In the genomic region with DNA sequence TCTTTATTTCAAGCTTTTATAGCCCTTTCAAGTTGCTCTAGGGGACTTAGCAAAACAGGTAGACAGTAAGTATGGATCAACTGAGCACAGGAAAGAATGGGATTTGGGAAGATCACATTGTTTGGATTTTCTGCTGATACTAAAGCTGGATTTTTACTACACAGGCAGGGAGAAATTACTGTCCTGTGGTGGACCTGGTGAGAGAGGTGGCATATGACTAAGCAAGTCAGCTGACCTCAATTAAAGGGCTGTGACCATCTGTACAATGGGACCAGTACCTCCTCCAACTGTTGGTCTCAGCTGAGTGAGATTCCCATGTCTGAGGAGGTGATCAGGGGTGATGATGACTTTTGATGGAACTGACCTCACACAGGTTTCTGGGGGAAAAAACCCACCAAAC, we compare ENCODE assay signal across 14 cellular contexts. TPM values are rescaled to one million over a fixed set of nuclear protein-coding genes. Genes with fewer than 3 reads are reported as not detected.
DNase-seq lines count a peak whose midpoint lies in the region; ATAC-seq, FAIRE-seq and TF ChIP-seq lines count a peak whose summit lies in the region.
"Had no signal": no experiment of that assay in that cellular context is flagged by ENCODE, and none has a peak within 500 bp of the region (broad histone marks: within the 10 kb centered on the region; RNA-seq: fewer than 3 reads in every experiment).

No MANE protein-coding gene starts in this region.

- intact Hi-C loops in HepG2 (cut with micrococcal nuclease; ENCODE audit: unreplicated experiment) (no loop called here), right lobe of liver (cut with DNase I) (no loop called here)

- POLR2A ChIA-PET in HepG2 (lab: Yijun Ruan, JAX) = interaction anchor here (1.2 kb wide), 1 partner anchor 28 kb away, joined by 5 read pairs; a partner anchor contains a TSS

- H3K9me3 Mint-ChIP-seq in memory B cell = no peaks in the 10 kb centered on the region
- H3K9me3 Mint-ChIP-seq: GM23338 had no signal

- H3K4me1 Mint-ChIP-seq in memory B cell = peaks cover 46% of the 10 kb centered on the region

- H4K20me1 ChIP-seq in HepG2 (ENCODE audit: insufficient read depth, low read length) = peaks cover 34% of the 10 kb centered on the region

- no peak overlapping the region for H3K4me2 ChIP-seq in HepG2 (ENCODE audit: low read depth, low read length)
- H3K4me2 ChIP-seq: GM23338 had no signal

- in situ Hi-C loops in HepG2 (cut with HindIII; ENCODE audit: extremely low pct_ligation_motif_present, low pct_unique_long_range_greater_than_20kb) (no loop called here), ACHN (cut with HindIII; ENCODE audit: low pct_ligation_motif_present, low pct_unique_long_range_greater_than_20kb, low sequenced_read_pairs) (no loop called here)

- no peak overlapping the region for H3K4me3 Mint-ChIP-seq in memory B cell
- H3K4me3 Mint-ChIP-seq: GM23338 had no signal

- H3K27ac ChIP-seq in HepG2 (ENCODE audit: extremely low read length, insufficient read depth, low read length) (peak overlapping the region; percentile 14), right lobe of liver (peak overlapping the region in 1 of 3 donors; percentile 97)
- H3K27ac ChIP-seq: VCaP had no signal

- no peak for DNase-seq in HepG2 (ENCODE audit: low spot score)
- no peak for DNase-seq in right lobe of liver
- peak; percentile 24 for DNase-seq in RCC 7860 (ENCODE audit: low spot score)
- DNase-seq in memory B cell (ENCODE audit: low spot score in 2 of 2) = no peak
- DNase-seq in NCI-H128 (lab: John Stamatoyannopoulos, UW; ENCODE audit: unreplicated experiment) = no peak
- no peak for DNase-seq in HK-2 (ENCODE audit: unreplicated experiment)
- no peak for DNase-seq in NCI-H2029 (lab: John Stamatoyannopoulos, UW)
- no peak for DNase-seq in ACHN
- DNase-seq: activated T-cell treated with anti-CD3 and anti-CD28 coated beads, Interleukin-2, amount 50 U/mL, for 48 hours; NCI-H2107; upper lobe of left lung had no signal

- H3K36me3 ChIP-seq in HepG2 (replicated peaks in 1 of 2; ENCODE audit: control insufficient read depth in 1 of 2, insufficient read depth in 2 of 2, low read length in 2 of 2) (peaks cover 0 to 7% of the 10 kb centered on the region in 2 experiments; a peak in 1 of 5 replicates), right lobe of liver (no peaks in the 10 kb centered on the region)
- H3K36me3 ChIP-seq: breast epithelium, upper lobe of left lung had no signal

- peaks cover 1% of the 10 kb centered on the region for H3K36me3 Mint-ChIP-seq in memory B cell

- TF ChIP-seq RAD21 in HepG2 (CRISPR knock-in tag; IDR thresholded peaks at IDR 0.05) = no peak

- H2AFZ ChIP-seq in HepG2 (ENCODE audit: low read length) = no peak overlapping the region
- H2AFZ ChIP-seq: GM23338 had no signal

- BruUV-seq in HepG2 (replicated peaks; lab: Mats Ljungman, UMichigan) = no TSS peak

- no peak for FAIRE-seq in HepG2 (lab: Jason Lieb, UNC)
- no peak for FAIRE-seq in RCC 7860 (lab: Jason Lieb, UNC)

- H3K9me3 ChIP-seq in HepG2 (ENCODE audit: low read length) (no peaks in the 10 kb centered on the region), right lobe of liver (no peaks in the 10 kb centered on the region)
- H3K9me3 ChIP-seq: breast epithelium, upper lobe of left lung had no signal

- peaks cover 100% of the 10 kb centered on the region for H3K4me1 ChIP-seq in HepG2 (ENCODE audit: insufficient read depth, low read length)
- H3K4me1 ChIP-seq in right lobe of liver = peaks cover 0 to 81% (median 15%) of the 10 kb centered on the region in 4 donors
- H3K4me1 ChIP-seq: breast epithelium had no signal

- CTCF ChIA-PET in HepG2 (lab: Yijun Ruan, JAX; ENCODE audit: low intra/inter-chr PET ratio, low total read pairs) = no interaction called here

- peaks cover 93% of the 10 kb centered on the region for H3K79me2 ChIP-seq in HepG2 (ENCODE audit: insufficient read depth, low read length)

- H3K27ac Mint-ChIP-seq in memory B cell = peak overlapping the region; percentile 98
- H3K27ac Mint-ChIP-seq: GM23338 had no signal

- no peaks in the 10 kb centered on the region for H3K27me3 Mint-ChIP-seq in memory B cell

- TF ChIP-seq POLR2A in HepG2 (IDR thresholded peaks at IDR 0.05; ENCODE audit: insufficient read depth in 1 of 2, low read depth in 2 of 2, low read length in 2 of 2) (no peak), right lobe of liver (IDR thresholded peaks at IDR 0.05) (no peak)

- H3K27me3 ChIP-seq in HepG2 (ENCODE audit: control insufficient read depth in 1 of 2, insufficient read depth in 2 of 2, low read length in 2 of 2) (no peaks in the 10 kb centered on the region), right lobe of liver (no peaks in the 10 kb centered on the region)
- H3K27me3 ChIP-seq: breast epithelium, upper lobe of left lung had no signal

- TF ChIP-seq EP300 in HepG2 (IDR thresholded peaks at IDR 0.05; ENCODE audit: low read depth in 2 of 2, low read length in 2 of 2) (no peak), HepG2 (CRISPR knock-in tag; IDR thresholded peaks at IDR 0.05; ENCODE audit: borderline replicate concordance) (no peak)

- TF ChIP-seq CTCF in HepG2 (CRISPR knock-in tag; IDR thresholded peaks at IDR 0.05) (no peak), right lobe of liver (IDR thresholded peaks at IDR 0.05) (no peak)

- ATAC-seq in HepG2 (no peak), right lobe of liver (no peak), memory B cell (ENCODE audit: low read depth) (no peak)
- ATAC-seq: GM23338 had no signal

- H3K9ac ChIP-seq in HepG2 (ENCODE audit: insufficient read depth, low read depth, low read length) = no peak overlapping the region

- H3K4me3 ChIP-seq in HepG2 (replicated peaks in 1 of 3; ENCODE audit: insufficient read depth in 1 of 3, low read depth in 2 of 3, low read length in 3 of 3) (no peak overlapping the region), right lobe of liver (no peak overlapping the region)
- H3K4me3 ChIP-seq: breast epithelium, GM23338, upper lobe of left lung had no signal

TF ChIP-seq in HepG2, 621 proteins besides CTCF, POLR2A, EP300 and RAD21:
- TF ChIP-seq ZNF790 (CRISPR knock-in tag; IDR thresholded peaks at IDR 0.05; ENCODE audit: borderline replicate concordance) (no peak), FOSL2 (CRISPR knock-in tag; IDR thresholded peaks at IDR 0.05) (peak; percentile 28; the same call in 1 of the 2 replicates), ADNP (CRISPR knock-in tag; IDR thresholded peaks at IDR 0.05) (0 out of 2 replicates have a peak, but pooled peaks have one; percentile 17), CCDC6 (CRISPR knock-in tag; IDR thresholded peaks at IDR 0.05) (no peak), KDM1A (CRISPR knock-in tag; IDR thresholded peaks at IDR 0.05) (peak; percentile 71; the same call in 1 of the 2 replicates), ZNF629 (CRISPR knock-in tag; conservative IDR thresholded peaks at IDR 0.05) (peak; percentile 93)
- TF ChIP-seq, protein P1, sequence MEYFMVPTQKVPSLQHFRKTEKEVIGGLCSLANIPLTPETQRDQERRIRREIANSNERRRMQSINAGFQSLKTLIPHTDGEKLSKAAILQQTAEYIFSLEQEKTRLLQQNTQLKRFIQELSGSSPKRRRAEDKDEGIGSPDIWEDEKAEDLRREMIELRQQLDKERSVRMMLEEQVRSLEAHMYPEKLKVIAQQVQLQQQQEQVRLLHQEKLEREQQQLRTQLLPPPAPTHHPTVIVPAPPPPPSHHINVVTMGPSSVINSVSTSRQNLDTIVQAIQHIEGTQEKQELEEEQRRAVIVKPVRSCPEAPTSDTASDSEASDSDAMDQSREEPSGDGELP (IDR thresholded peaks at IDR 0.05; ENCODE audit: borderline replicate concordance, low read depth) = peak; percentile 18; the same call in 1 of the 2 replicates

RNA-seq across cellular contexts. Expression of a gene that starts 28.0 kb away (rescaled TPM):
- total RNA-seq in HepG2 (2016; rRNA removed; fragmentation: Illumina TruSeq; extraction: Trizol) = 23.2 and 23.4 TPM in 2 replicates
- total RNA-seq in HepG2 (2016; cell fraction: cytosol; rRNA removed; fragmentation: Illumina TruSeq; extraction: Trizol; ENCODE audit: low read depth) = 62.4 and 75.9 TPM in 2 replicates
- total RNA-seq in HepG2 (2016; cell fraction: insoluble cytoplasmic fraction; rRNA removed; fragmentation: Illumina TruSeq; extraction: Trizol) = 21.2 and 23.3 TPM in 2 replicates
- 33.9 and 40.6 TPM in 2 replicates for total RNA-seq in HepG2 (2016; cell fraction: membrane; rRNA removed; fragmentation: Illumina TruSeq; extraction: Trizol)
- total RNA-seq in HepG2 (2016; cell fraction: nucleus; rRNA removed; fragmentation: Illumina TruSeq; extraction: Trizol) = 50.2 and 60.1 TPM in 2 replicates
- polyA plus RNA-seq in HepG2 (2011; rRNA removed) = 6.1 and 6.2 TPM in 2 replicates
- 3.7 and 4.4 TPM in 2 replicates for polyA plus RNA-seq in HepG2 (2011; cell fraction: cytosol; rRNA removed)
- polyA plus RNA-seq in HepG2 (2011; cell fraction: nucleus; rRNA removed) = 24.2 and 27.1 TPM in 2 replicates
- 19.5 and 19.9 TPM in 2 replicates for polyA plus RNA-seq in HepG2 (2012)
- 0.71 and 1.1 TPM in 2 replicates for polyA plus RNA-seq in HepG2 (2016; cell fraction: cytosol; fragmentation: Illumina TruSeq; extraction: Trizol; ENCODE audit: low read depth)
- 12.3 and 15.5 TPM in 2 replicates for polyA plus RNA-seq in HepG2 (2016; cell fraction: insoluble cytoplasmic fraction; fragmentation: Illumina TruSeq; extraction: Trizol; ENCODE audit: low read depth)
- 1.6 and 2.2 TPM in 2 replicates for polyA plus RNA-seq in HepG2 (2016; cell fraction: membrane; fragmentation: Illumina TruSeq; extraction: Trizol; ENCODE audit: low read depth)
- polyA plus RNA-seq in HepG2 (2016; cell fraction: nucleus; fragmentation: Illumina TruSeq; extraction: Trizol; ENCODE audit: insufficient read depth, low read depth) = 45.7 and 47.4 TPM in 2 replicates
- 33.6 and 65.0 TPM in 2 replicates for polyA minus RNA-seq in HepG2 (2011; rRNA and poly(A)+ RNA removed; ENCODE audit: low replicate concordance)
- polyA minus RNA-seq in HepG2 (2011; cell fraction: cytosol; rRNA and poly(A)+ RNA removed) = 27.1 and 37.4 TPM in 2 replicates
- 65.6 and 67.6 TPM in 2 replicates for polyA minus RNA-seq in HepG2 (2011; cell fraction: nucleus; rRNA and poly(A)+ RNA removed)
- 10 to 100 TPM; 28.7 to 46.3 (median 39.6) TPM for total RNA-seq in right lobe of liver
